ENCODE assay signal across 8 cellular contexts in the genomic region with DNA sequence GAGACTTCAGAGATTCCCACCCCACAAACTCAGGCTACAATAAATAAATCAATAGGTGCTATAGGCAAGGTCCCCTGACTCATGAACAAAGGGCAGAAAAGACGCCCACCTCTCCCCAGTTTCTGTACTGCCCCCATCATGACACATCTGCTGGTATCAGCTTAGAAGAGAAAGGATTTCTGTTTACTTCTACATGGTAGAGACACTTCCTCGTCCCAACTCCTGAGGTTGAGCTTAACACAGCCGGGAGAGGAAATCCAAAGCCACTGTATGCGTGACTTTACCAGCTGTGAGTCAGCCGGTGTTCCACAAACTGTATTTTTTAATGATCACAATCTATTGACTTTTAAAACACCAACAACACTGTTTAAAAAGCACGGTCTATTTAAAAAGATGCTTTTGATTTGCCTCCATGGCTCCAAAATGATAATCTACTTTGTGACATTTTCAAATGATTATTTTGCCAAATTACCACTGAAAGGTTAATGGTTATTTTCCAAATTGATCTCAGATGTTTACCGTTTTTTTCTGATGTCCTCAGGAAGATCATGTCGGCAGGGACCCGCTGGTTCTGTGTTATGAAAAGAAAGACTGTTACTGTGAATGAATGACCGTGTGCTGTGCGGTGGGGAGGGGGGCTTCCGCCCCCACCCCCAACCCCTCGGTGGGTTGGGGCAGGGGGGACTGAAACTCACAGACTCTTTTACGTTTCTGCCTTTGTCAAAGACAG.
A peak's percentile ranks its signal among the peaks of the same experiment; 100 is the strongest.
DNase-seq lines count a peak whose midpoint lies in the region; FAIRE-seq and TF ChIP-seq lines count a peak whose summit lies in the region.

No MANE protein-coding gene starts in this region.

- DNase-seq in GF-D8 (lab: John Stamatoyannopoulos, UW) (peak; percentile 26), NCI-H69 (lab: John Stamatoyannopoulos, UW) (peak; percentile 78), endothelial cell of umbilical vein (ENCODE audit: low read depth, low spot score) (peak; percentile 96), progenitor cell of endocrine pancreas (ENCODE audit: low spot score, unreplicated experiment) (no peak), DMS53 treated with DMSO at 0.1 percent for 48 hours (lab: John Stamatoyannopoulos, UW; ENCODE audit: unreplicated experiment) (no peak), NCI-H187 (lab: John Stamatoyannopoulos, UW) (no peak), C1 segment of cervical spinal cord (lab: John Stamatoyannopoulos, UW) (no peak), NCI-H1694 (lab: John Stamatoyannopoulos, UW) (no peak)

- peak overlapping the region in 1 of 3 experiments; percentile 8 for H3K4me3 ChIP-seq in endothelial cell of umbilical vein (replicated peaks in 1 of 3; ENCODE audit: insufficient read depth in 1 of 3, low read depth in 1 of 3, low read length in 3 of 3)

- no peaks in the 10 kb centered on the region for H4K20me1 ChIP-seq in endothelial cell of umbilical vein (replicated peaks; ENCODE audit: control insufficient read depth, extremely low read depth, insufficient read depth, low read length)

- FAIRE-seq in endothelial cell of umbilical vein (lab: Jason Lieb, UNC) = peak; percentile 77

- peak overlapping the region; percentile 34 for H3K4me3 Mint-ChIP-seq in progenitor cell of endocrine pancreas (ENCODE audit: low read depth)

- peaks cover 0 to 8% of the 10 kb centered on the region in 2 experiments for H3K36me3 ChIP-seq in endothelial cell of umbilical vein (ENCODE audit: control insufficient read depth in 2 of 2, extremely low read depth in 1 of 2, insufficient read depth in 2 of 2, low read length in 2 of 2)

- no peak for TF ChIP-seq POLR2A in endothelial cell of umbilical vein (IDR thresholded peaks at IDR 0.05; ENCODE audit: low read depth, low read length)

- no peaks in the 10 kb centered on the region for H3K9me3 ChIP-seq in endothelial cell of umbilical vein (replicated peaks; ENCODE audit: control insufficient read depth, insufficient read depth, low read length)

- H3K36me3 Mint-ChIP-seq in progenitor cell of endocrine pancreas (ENCODE audit: insufficient read depth) = peaks cover 22% of the 10 kb centered on the region

- dilution Hi-C loops in endothelial cell of umbilical vein (cut with MboI; ENCODE audit: extremely low pct_ligation_motif_present, low sequenced_read_pairs) = no loop called here

- H3K4me1 ChIP-seq in endothelial cell of umbilical vein (ENCODE audit: control insufficient read depth, extremely low read depth, insufficient read depth, low read length) = peaks cover 31% of the 10 kb centered on the region

- peak overlapping the region; percentile 57 for H2AFZ ChIP-seq in endothelial cell of umbilical vein (ENCODE audit: low read depth, low read length)

- H3K79me2 ChIP-seq in endothelial cell of umbilical vein (ENCODE audit: control insufficient read depth, insufficient read depth, low read length) = no peaks in the 10 kb centered on the region

- CTCF ChIA-PET in endothelial cell of umbilical vein (lab: Charles Lee) = interaction anchor here (0.7 to 3.1 kb wide), 18 partner anchors 10 to 408 kb away, joined by 3 to 15 read pairs (median 4); no protein-coding TSS in a partner anchor

- H3K9ac ChIP-seq in endothelial cell of umbilical vein (replicated peaks; ENCODE audit: extremely low read depth, insufficient read depth, low read length) = peak overlapping the region; percentile 88

- peaks cover 41% of the 10 kb centered on the region for H3K4me1 Mint-ChIP-seq in progenitor cell of endocrine pancreas (ENCODE audit: low read depth)

- H3K9me1 ChIP-seq in endothelial cell of umbilical vein (replicated peaks; ENCODE audit: control insufficient read depth, extremely low read depth, insufficient read depth, low read length) = no peaks in the 10 kb centered on the region

- peak overlapping the region; percentile 98 for H3K27ac ChIP-seq in endothelial cell of umbilical vein (ENCODE audit: insufficient read depth, low read depth, low read length)

- TF ChIP-seq CTCF in endothelial cell of umbilical vein (IDR thresholded peaks at IDR 0.05; ENCODE audit: extremely low read depth in 1 of 2, insufficient read depth in 1 of 2, low read depth in 1 of 2, low read length in 2 of 2) (no peak), progenitor cell of endocrine pancreas (IDR thresholded peaks at IDR 0.05; ENCODE audit: unreplicated experiment) (no peak)

- no peaks in the 10 kb centered on the region for H3K27me3 ChIP-seq in endothelial cell of umbilical vein (ENCODE audit: control insufficient read depth in 2 of 2, insufficient read depth in 2 of 2, low read length in 2 of 2)

- H3K9me3 Mint-ChIP-seq in progenitor cell of endocrine pancreas (ENCODE audit: low read depth) = peaks cover 5% of the 10 kb centered on the region

- peak overlapping the region; percentile 68 for H3K4me2 ChIP-seq in endothelial cell of umbilical vein (ENCODE audit: insufficient read depth, low read length)

- intact Hi-C loops in endothelial cell of umbilical vein (cut with micrococcal nuclease) = loop anchor here (1.0 to 5.0 kb wide), 5 partner anchors 34 to 107 kb away; partner anchors contain the start of genes ATP9A and SALL4

- TSS peak; percentile 93 for BruUV-seq in endothelial cell of umbilical vein (replicated peaks; lab: Mats Ljungman, UMichigan)

- H3K27me3 Mint-ChIP-seq in progenitor cell of endocrine pancreas = no peaks in the 10 kb centered on the region

- H3K27ac Mint-ChIP-seq in progenitor cell of endocrine pancreas = peak overlapping the region; percentile 93

- POLR2A ChIA-PET in endothelial cell of umbilical vein (lab: Charles Lee) = interaction anchor here (2.0 kb wide), 1 partner anchor 35 kb away, joined by 10 read pairs; no protein-coding TSS in a partner anchor

TF ChIP-seq in endothelial cell of umbilical vein, 7 proteins besides CTCF, POLR2A, EP300 and RAD21:
- TF ChIP-seq FOS (IDR thresholded peaks at IDR 0.05; ENCODE audit: borderline replicate concordance, insufficient read depth, low read length) (peak; percentile 91), POLR2AphosphoS5 (IDR thresholded peaks at IDR 0.05; ENCODE audit: insufficient read depth, low read depth, low read length) (peak; percentile 60), JUN (IDR thresholded peaks at IDR 0.05; ENCODE audit: borderline replicate concordance, insufficient read depth, insufficient read length, low read depth) (peak; percentile 71), EZH2 (IDR thresholded peaks at IDR 0.05; ENCODE audit: borderline replicate concordance, low read depth, low read length, severe bottlenecking) (no peak), MYC (IDR thresholded peaks at IDR 0.05; ENCODE audit: low read depth, low read length) (no peak), GATA2 (IDR thresholded peaks at IDR 0.05; ENCODE audit: insufficient read depth, insufficient read length, low read depth, low read length) (peak; percentile 83), MAX (IDR thresholded peaks at IDR 0.05; ENCODE audit: insufficient read depth, insufficient read length) (no peak)

Comparison
In these comparisons a context has a peak if more than half of its experiments do, and no peak if none do; other contexts are left out.
1. DNase-seq: peak in GF-D8 (single experiment), NCI-H69 (single experiment) and endothelial cell of umbilical vein (single experiment); none in progenitor cell of endocrine pancreas (single experiment), DMS53 treated with DMSO at 0.1 percent for 48 hours (single experiment), NCI-H187 (0 of 2), C1 segment of cervical spinal cord (0 of 14) and NCI-H1694 (single experiment).